ENCODE assay signal across 21 cellular contexts in genomic region chr1:30042438-30043147, GRCh38.
DNase-seq lines count a peak whose midpoint lies in the region; ATAC-seq and TF ChIP-seq lines count a peak whose summit lies in the region.
"Had no signal": no experiment of that assay in that cellular context is flagged by ENCODE, and none has a peak within 500 bp of the region (broad histone marks: within the 10 kb centered on the region; RNA-seq: fewer than 3 reads in every experiment).

No MANE protein-coding gene starts in this region.

- no CpG with 5 or more reads among the region's 2 CpGs for WGBS in trophoblast cell (ENCODE audit: extremely low coverage, insufficient coverage, insufficient read length)
- WGBS in gastroesophageal sphincter (ENCODE audit: low coverage in 1 of 2), 2 donors = no CpG with 5 or more reads among the region's 2 CpGs

- no peak overlapping the region for H3K4ac ChIP-seq in trophoblast cell (ENCODE audit: low read depth, low read length)

- H4K8ac ChIP-seq in trophoblast cell (ENCODE audit: low read depth, low read length) = no peak overlapping the region

- no peak overlapping the region for H3K14ac ChIP-seq in trophoblast cell (ENCODE audit: low read length)

- no peak overlapping the region for H2BK12ac ChIP-seq in trophoblast cell (ENCODE audit: low read length)

- no peaks in the 10 kb centered on the region for H3K4me1 Mint-ChIP-seq in activated CD4-positive, alpha-beta T cell treated with anti-CD3 and anti-CD28 coated beads, Interleukin-2, amount 10 ng/mL, durations not matched to agents 7 days and 5 days

- H3K27ac ChIP-seq in right atrium auricular region (no peak overlapping the region), left ventricle myocardium inferior (replicated peaks) (no peak overlapping the region), trophoblast cell (ENCODE audit: low read depth, low read length) (no peak overlapping the region), gastroesophageal sphincter (no peak overlapping the region)
- H3K27ac ChIP-seq: KMS-11 had no signal

- intact Hi-C loops in left ventricle myocardium inferior (cut with micrococcal nuclease) = no loop called here

- H2BK5ac ChIP-seq in trophoblast cell (ENCODE audit: low read depth, low read length, poor library complexity) = no peak overlapping the region

- peaks cover 6% of the 10 kb centered on the region for H3K9me3 Mint-ChIP-seq in activated CD4-positive, alpha-beta T cell treated with anti-CD3 and anti-CD28 coated beads, Interleukin-2, amount 10 ng/mL, durations not matched to agents 7 days and 5 days

- H2AK5ac ChIP-seq in trophoblast cell (ENCODE audit: low read length) = no peak overlapping the region

- CTCF ChIA-PET in activated CD4-positive, alpha-beta T cell treated with anti-CD3 and anti-CD28 coated beads, Interleukin-2, amount 10 ng/mL, durations not matched to agents 7 days and 5 days (lab: Charles Lee) = no interaction called here

- no peak for TF ChIP-seq CTCF in right atrium auricular region (IDR thresholded peaks at IDR 0.05)
- no peak for TF ChIP-seq CTCF in left ventricle myocardium inferior (IDR thresholded peaks at IDR 0.05; ENCODE audit: borderline replicate concordance)
- TF ChIP-seq CTCF in gastroesophageal sphincter (IDR thresholded peaks at IDR 0.05) = no peak

- H3K79me2 ChIP-seq in trophoblast cell (ENCODE audit: control insufficient read depth, insufficient read depth, low read length, poor library complexity) = no peaks in the 10 kb centered on the region

- H3K27me3 ChIP-seq in right atrium auricular region (no peaks in the 10 kb centered on the region), left ventricle myocardium inferior (ENCODE audit: low read depth) (peaks cover 20% of the 10 kb centered on the region), trophoblast cell (ENCODE audit: insufficient read depth, low read length) (no peaks in the 10 kb centered on the region), gastroesophageal sphincter (peaks cover 31% of the 10 kb centered on the region)

- DNase-seq in right atrium auricular region (ENCODE audit: low spot score) = peak; percentile 21
- no peak for DNase-seq in left ventricle myocardium inferior
- DNase-seq in islet precursor cell = peak; percentile 40
- DNase-seq in trophoblast cell = no peak
- no peak for DNase-seq in activated CD4-positive, alpha-beta T cell treated with anti-CD3 and anti-CD28 coated beads, Interleukin-2, amount 10 ng/mL, durations not matched to agents 7 days and 5 days
- no peak for DNase-seq in OCI-M2 (lab: John Stamatoyannopoulos, UW; ENCODE audit: unreplicated experiment)
- DNase-seq: Calu3, DMS79 treated with DMSO at 0.1 percent for 48 hours, GF-D8, GOT3, HCEC 1CT, IMR-90, MM.1S, NCI-H2029 treated with DMSO at 0.1 percent for 48 hours, NCI-H2227 treated with DMSO at 0.1 percent for 48 hours, NCI-H526 treated with DMSO at 0.1 percent for 48 hours, RPMI8226, SHP77 had no signal

- no peak overlapping the region for H2AFZ ChIP-seq in trophoblast cell (ENCODE audit: insufficient read depth, low read length, poor library complexity)

- no peaks in the 10 kb centered on the region for H3K79me1 ChIP-seq in trophoblast cell (ENCODE audit: low read length)

- no peak for TF ChIP-seq POLR2A in gastroesophageal sphincter (IDR thresholded peaks at IDR 0.05)

- no peak overlapping the region for H3K27ac Mint-ChIP-seq in activated CD4-positive, alpha-beta T cell treated with anti-CD3 and anti-CD28 coated beads, Interleukin-2, amount 10 ng/mL, durations not matched to agents 7 days and 5 days

- H3K4me1 ChIP-seq in right atrium auricular region (no peaks in the 10 kb centered on the region), left ventricle myocardium inferior (no peaks in the 10 kb centered on the region), trophoblast cell (ENCODE audit: control insufficient read depth in 1 of 2, insufficient read depth in 2 of 2, low read length in 2 of 2) (no peaks in the 10 kb centered on the region), gastroesophageal sphincter (no peaks in the 10 kb centered on the region)

- no peak overlapping the region for H3K9ac ChIP-seq in trophoblast cell (ENCODE audit: low read length)
- H3K9ac ChIP-seq: KMS-11 had no signal

- POLR2A ChIA-PET in activated CD4-positive, alpha-beta T cell treated with anti-CD3 and anti-CD28 coated beads, Interleukin-2, amount 10 ng/mL, durations not matched to agents 7 days and 5 days (lab: Charles Lee) = no interaction called here

- H4K12ac ChIP-seq in trophoblast cell (ENCODE audit: low read depth, low read length) = no peak overlapping the region

- H3K4me3 ChIP-seq in right atrium auricular region (no peak overlapping the region), left ventricle myocardium inferior (no peak overlapping the region), trophoblast cell (ENCODE audit: low read depth, low read length) (peak overlapping the region; percentile 27), gastroesophageal sphincter (no peak overlapping the region)

- H3K4me2 ChIP-seq in trophoblast cell (ENCODE audit: low read length) = no peak overlapping the region
- H3K4me2 ChIP-seq: KMS-11 had no signal

- TF ChIP-seq EP300 in gastroesophageal sphincter (IDR thresholded peaks at IDR 0.05) = no peak

- H3K27me3 Mint-ChIP-seq in activated CD4-positive, alpha-beta T cell treated with anti-CD3 and anti-CD28 coated beads, Interleukin-2, amount 10 ng/mL, durations not matched to agents 7 days and 5 days = no peaks in the 10 kb centered on the region

- no peaks in the 10 kb centered on the region for H3K9me3 ChIP-seq in right atrium auricular region
- peaks cover 8% of the 10 kb centered on the region for H3K9me3 ChIP-seq in left ventricle myocardium inferior (replicated peaks)
- peaks cover 29% of the 10 kb centered on the region for H3K9me3 ChIP-seq in trophoblast cell (ENCODE audit: insufficient read depth, low read depth, low read length)
- H3K9me3 ChIP-seq in gastroesophageal sphincter = peaks cover 0 to 4% (median 0%) of the 10 kb centered on the region in 3 donors

- no peaks in the 10 kb centered on the region for H3K36me3 ChIP-seq in right atrium auricular region
- no peaks in the 10 kb centered on the region for H3K36me3 ChIP-seq in left ventricle myocardium inferior
- H3K36me3 ChIP-seq in trophoblast cell (ENCODE audit: control insufficient read depth in 1 of 2, insufficient read depth in 2 of 2, low read length in 2 of 2) = no peaks in the 10 kb centered on the region
- H3K36me3 ChIP-seq in gastroesophageal sphincter = no peaks in the 10 kb centered on the region

- H4K91ac ChIP-seq in trophoblast cell (ENCODE audit: low read depth, low read length) = no peak overlapping the region

- ATAC-seq in HG02884 (IDR thresholded peaks at IDR 0.05; ENCODE audit: unreplicated experiment) = no peak
- no peak for ATAC-seq in gastroesophageal sphincter

- H3K18ac ChIP-seq in trophoblast cell (ENCODE audit: low read length) = no peak overlapping the region

- no peak overlapping the region for H3K4me3 Mint-ChIP-seq in activated CD4-positive, alpha-beta T cell treated with anti-CD3 and anti-CD28 coated beads, Interleukin-2, amount 10 ng/mL, durations not matched to agents 7 days and 5 days

- no peaks in the 10 kb centered on the region for H3K36me3 Mint-ChIP-seq in activated CD4-positive, alpha-beta T cell treated with anti-CD3 and anti-CD28 coated beads, Interleukin-2, amount 10 ng/mL, durations not matched to agents 7 days and 5 days (ENCODE audit: low read depth)

- no peak overlapping the region for H3K23ac ChIP-seq in trophoblast cell (ENCODE audit: low read length)

- no peak overlapping the region for H2BK120ac ChIP-seq in trophoblast cell (ENCODE audit: insufficient read depth, low read length, poor library complexity)

Comparison
In these comparisons a context has a peak if more than half of its experiments do, and no peak if none do; other contexts are left out.
1. DNase-seq: peak in right atrium auricular region (single experiment) and islet precursor cell (single experiment); none in left ventricle myocardium inferior (single experiment), trophoblast cell (0 of 2), activated CD4-positive, alpha-beta T cell treated with anti-CD3 and anti-CD28 coated beads, Interleukin-2, amount 10 ng/mL, durations not matched to agents 7 days and 5 days (single experiment) and OCI-M2 (single experiment).